Comparison of ENCODE assay signal across 8 cellular contexts in genomic region chr17:81961087-81961514, GRCh38. TPM values are rescaled to one million over a fixed set of nuclear protein-coding genes. Genes with fewer than 3 reads are reported as not detected.
A peak's percentile ranks its signal among the peaks of the same experiment; 100 is the strongest.
DNase-seq lines count a peak whose midpoint lies in the region; ATAC-seq and TF ChIP-seq lines count a peak whose summit lies in the region.

NOTUM (minus strand) TSS chr17:81961187; CDS start chr17:81960909, 278 bp downstream.

- H3K4me3 ChIP-seq in thoracic aorta = peak within 1 kb of the TSS; percentile 69

- H3K27ac ChIP-seq in thoracic aorta = no peak within 1 kb of the TSS

- H3K4me1 ChIP-seq in thoracic aorta (ENCODE audit: control insufficient read depth in 1 of 2, low read depth in 2 of 2) = peaks cover 5 to 20% of the 10 kb centered on the region in 2 donors

- peaks cover 17% of the 10 kb centered on the region for H3K27me3 ChIP-seq in thoracic aorta (replicated peaks; ENCODE audit: insufficient read depth)

- no peaks in the 10 kb centered on the region for H3K36me3 ChIP-seq in thoracic aorta

- no peak for ATAC-seq in thoracic aorta (ENCODE audit: insufficient number of reproducible peaks, low FRiP score, low read depth)
- ATAC-seq in GM19452 (IDR thresholded peaks at IDR 0.05; ENCODE audit: unreplicated experiment) = no peak

- no peaks in the 10 kb centered on the region for H3K9me3 ChIP-seq in thoracic aorta

- TF ChIP-seq CTCF in thoracic aorta (IDR thresholded peaks at IDR 0.05) = no peak

- DNase-seq in SIG-M5 treated with dmso at 0.1 percent for 504 hours (lab: John Stamatoyannopoulos, UW; ENCODE audit: unreplicated experiment) (peak; percentile 27), SIG-M5 (lab: John Stamatoyannopoulos, UW) (no peak), RPMI7951 (ENCODE audit: low read depth) (peak; percentile 18), glomerular visceral epithelial cell (ENCODE audit: extremely low spot score) (peak; percentile 56), thoracic aorta (ENCODE audit: low spot score) (no peak), NCI-H1048 (lab: John Stamatoyannopoulos, UW) (no peak)
- no peak for DNase-seq in activated CD8-positive, alpha-beta memory T cell treated with anti-CD3 and anti-CD28 coated beads for 24 hours

RNA-seq across cellular contexts. Expression of gene NOTUM, which starts in this region (rescaled TPM):
- 0.24 TPM in 1 of 2 replicates, not detected in the other for total RNA-seq in RPMI7951 (2014; rRNA removed; shearing (Covaris generic))
- not detected for total RNA-seq in thoracic aorta

Comparison
In these comparisons a context has a peak if more than half of its experiments do, and no peak if none do; other contexts are left out.
1. DNase-seq: peak in SIG-M5 treated with dmso at 0.1 percent for 504 hours (single experiment) and glomerular visceral epithelial cell (single experiment); none in SIG-M5 (single experiment), thoracic aorta (single experiment), NCI-H1048 (single experiment) and activated CD8-positive, alpha-beta memory T cell treated with anti-CD3 and anti-CD28 coated beads for 24 hours (single experiment).
2. Peak in DNase-seq in RPMI7951; RNA of the gene not detected or under 1 TPM.